Comparison of ENCODE assay signal across 1 cellular context in genomic region chr15:41417418-41417811, GRCh38.
A peak's percentile ranks its signal among the peaks of the same experiment; 100 is the strongest.
TF ChIP-seq lines count a peak whose summit lies in the region.

No MANE protein-coding gene starts in this region.

TF ChIP-seq in HepG2, 621 proteins besides CTCF, POLR2A, EP300 and RAD21 (continued from another document and continues in another):
- TF ChIP-seq KIAA2018 (CRISPR knock-in tag; IDR thresholded peaks at IDR 0.05; ENCODE audit: borderline replicate concordance) = no peak
- no peak for TF ChIP-seq SP1 (IDR thresholded peaks at IDR 0.05)
- TF ChIP-seq SP1 (CRISPR knock-in tag; IDR thresholded peaks at IDR 0.05) = no peak
- TF ChIP-seq MED8 (CRISPR knock-in tag; IDR thresholded peaks at IDR 0.05; ENCODE audit: insufficient replicate concordance) = no peak
- no peak for TF ChIP-seq ZNF12 (CRISPR knock-in tag; IDR thresholded peaks at IDR 0.05)
- no peak for TF ChIP-seq ZSCAN21 (CRISPR knock-in tag; IDR thresholded peaks at IDR 0.05; ENCODE audit: borderline replicate concordance)
- TF ChIP-seq HMGA1 (CRISPR knock-in tag; conservative IDR thresholded peaks at IDR 0.05) = no peak
- no peak for TF ChIP-seq U2AF1 (optimal IDR thresholded peaks at IDR 0.05; ENCODE audit: low read depth, low read length)
- TF ChIP-seq MIXL1 (CRISPR knock-in tag; IDR thresholded peaks at IDR 0.05) = no peak
- TF ChIP-seq ASH2L (IDR thresholded peaks at IDR 0.05; ENCODE audit: insufficient read length, low read depth, low read length) = peak; percentile 4
- TF ChIP-seq RFX5 (IDR thresholded peaks at IDR 0.05; ENCODE audit: low read depth, low read length) = no peak
- no peak for TF ChIP-seq MTA1 (CRISPR knock-in tag; IDR thresholded peaks at IDR 0.05; ENCODE audit: borderline replicate concordance)
- no peak for TF ChIP-seq GLI4 (CRISPR knock-in tag; IDR thresholded peaks at IDR 0.05; ENCODE audit: borderline replicate concordance)
- no peak for TF ChIP-seq JUNB (CRISPR knock-in tag; IDR thresholded peaks at IDR 0.05; ENCODE audit: borderline replicate concordance)
- 0 out of 2 replicates have a peak, but pooled peaks have one; percentile 78 for TF ChIP-seq HES4 (CRISPR knock-in tag; IDR thresholded peaks at IDR 0.05; ENCODE audit: borderline replicate concordance)
- TF ChIP-seq ZNF674 (CRISPR knock-in tag; IDR thresholded peaks at IDR 0.05; ENCODE audit: low read depth) = 0 out of 2 replicates have a peak, but pooled peaks have one; percentile 53
- 0 out of 2 replicates have a peak, but pooled peaks have one; percentile 46 for TF ChIP-seq ZNF557 (CRISPR knock-in tag; IDR thresholded peaks at IDR 0.05)
- no peak for TF ChIP-seq SP2 (CRISPR knock-in tag; IDR thresholded peaks at IDR 0.05)
- TF ChIP-seq AGO1 (IDR thresholded peaks at IDR 0.05; ENCODE audit: low read depth, low read length, poor library complexity, severe bottlenecking) = no peak
- peak; percentile 43; the same call in 1 of the 2 replicates for TF ChIP-seq POGZ (CRISPR knock-in tag; IDR thresholded peaks at IDR 0.05)
- no peak for TF ChIP-seq SUZ12 (IDR thresholded peaks at IDR 0.05; ENCODE audit: low read depth, low read length)
- TF ChIP-seq ZBTB40 (IDR thresholded peaks at IDR 0.05) = no peak
- peak; percentile 53; the same call in 1 of the 2 replicates for TF ChIP-seq ZBTB40 (CRISPR knock-in tag; IDR thresholded peaks at IDR 0.05)
- no peak for TF ChIP-seq SMARCE1 (IDR thresholded peaks at IDR 0.05; ENCODE audit: borderline replicate concordance)
- TF ChIP-seq HOXA3 (CRISPR knock-in tag; IDR thresholded peaks at IDR 0.05) = no peak; the same call in 1 of the 2 replicates
- no peak for TF ChIP-seq STAT5B (CRISPR knock-in tag; IDR thresholded peaks at IDR 0.05)
- TF ChIP-seq EHMT2 (IDR thresholded peaks at IDR 0.05; ENCODE audit: borderline replicate concordance, low read depth, low read length) = no peak
- TF ChIP-seq FOSL1 (CRISPR knock-in tag; IDR thresholded peaks at IDR 0.05; ENCODE audit: borderline replicate concordance) = no peak
- 0 out of 2 replicates have a peak, but pooled peaks have one; percentile 35 for TF ChIP-seq PATZ1 (CRISPR knock-in tag; IDR thresholded peaks at IDR 0.05)
- no peak for TF ChIP-seq ZNF142 (CRISPR knock-in tag; IDR thresholded peaks at IDR 0.05)
- TF ChIP-seq SNRNP70 (IDR thresholded peaks at IDR 0.05; ENCODE audit: low read depth, low read length) = no peak
- TF ChIP-seq SPEN (CRISPR knock-in tag; IDR thresholded peaks at IDR 0.05; ENCODE audit: low read depth) = peak; percentile 26; the same call in 1 of the 2 replicates
- peak; percentile 8; the same call in 1 of the 2 replicates for TF ChIP-seq FOXC1 (CRISPR knock-in tag; IDR thresholded peaks at IDR 0.05; ENCODE audit: borderline replicate concordance)
- TF ChIP-seq HOXA5 (CRISPR knock-in tag; IDR thresholded peaks at IDR 0.05) = peak; percentile 11; the same call in 1 of the 2 replicates
